1 cellular context compared by ENCODE assay signal in genomic region chr17:82740906-82741759, GRCh38.
TF ChIP-seq lines count a peak whose summit lies in the region.

No MANE protein-coding gene starts in this region.

TF ChIP-seq in HepG2, 621 proteins besides CTCF, POLR2A, EP300 and RAD21 (continued from another document and continues in another):
- TF ChIP-seq, protein P1, sequence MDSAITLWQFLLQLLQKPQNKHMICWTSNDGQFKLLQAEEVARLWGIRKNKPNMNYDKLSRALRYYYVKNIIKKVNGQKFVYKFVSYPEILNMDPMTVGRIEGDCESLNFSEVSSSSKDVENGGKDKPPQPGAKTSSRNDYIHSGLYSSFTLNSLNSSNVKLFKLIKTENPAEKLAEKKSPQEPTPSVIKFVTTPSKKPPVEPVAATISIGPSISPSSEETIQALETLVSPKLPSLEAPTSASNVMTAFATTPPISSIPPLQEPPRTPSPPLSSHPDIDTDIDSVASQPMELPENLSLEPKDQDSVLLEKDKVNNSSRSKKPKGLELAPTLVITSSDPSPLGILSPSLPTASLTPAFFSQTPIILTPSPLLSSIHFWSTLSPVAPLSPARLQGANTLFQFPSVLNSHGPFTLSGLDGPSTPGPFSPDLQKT (CRISPR knock-in tag; IDR thresholded peaks at IDR 0.05; ENCODE audit: borderline replicate concordance), result no peak
- TF ChIP-seq ZNF772 (CRISPR knock-in tag; IDR thresholded peaks at IDR 0.05) (peak; percentile 85), MAF1 (CRISPR knock-in tag; IDR thresholded peaks at IDR 0.05; ENCODE audit: borderline replicate concordance) (no peak), ZBTB44 (CRISPR knock-in tag; IDR thresholded peaks at IDR 0.05) (0 out of 2 replicates have a peak, but pooled peaks have one; percentile 53), CSRNP1 (CRISPR knock-in tag; IDR thresholded peaks at IDR 0.05) (no peak), ZNF878 (CRISPR knock-in tag; IDR thresholded peaks at IDR 0.05) (0 out of 2 replicates have a peak, but pooled peaks have one; percentile 36), ATF7 (IDR thresholded peaks at IDR 0.05) (no peak), ATF7 (CRISPR knock-in tag; IDR thresholded peaks at IDR 0.05) (no peak), ATF3 (CRISPR knock-in tag; IDR thresholded peaks at IDR 0.05) (0 out of 2 replicates have a peak, but pooled peaks have one; percentile 63), SIX4 (CRISPR knock-in tag; IDR thresholded peaks at IDR 0.05) (peak; percentile 70; the same call in 1 of the 2 replicates), ZFP36 (IDR thresholded peaks at IDR 0.05; ENCODE audit: borderline replicate concordance, low read depth, low read length, partially characterized antibody) (no peak), IRX3 (CRISPR knock-in tag; IDR thresholded peaks at IDR 0.05; ENCODE audit: borderline replicate concordance, low read depth) (no peak), ARNTL (CRISPR knock-in tag; IDR thresholded peaks at IDR 0.05) (peak; percentile 84), ZNF556 (CRISPR knock-in tag; IDR thresholded peaks at IDR 0.05; ENCODE audit: borderline replicate concordance) (peak; percentile 86; the same call in 1 of the 2 replicates), HOXA5 (CRISPR knock-in tag; IDR thresholded peaks at IDR 0.05) (no peak), GZF1 (CRISPR knock-in tag; IDR thresholded peaks at IDR 0.05) (peak; percentile 70; the same call in 1 of the 2 replicates), ARNT (IDR thresholded peaks at IDR 0.05) (no peak), KAT8 (CRISPR knock-in tag; IDR thresholded peaks at IDR 0.05) (peak; percentile 65; the same call in 1 of the 2 replicates), KDM1A (CRISPR knock-in tag; IDR thresholded peaks at IDR 0.05) (peak; percentile 95), SUZ12 (IDR thresholded peaks at IDR 0.05; ENCODE audit: low read depth, low read length) (no peak), ZNF550 (CRISPR knock-in tag; IDR thresholded peaks at IDR 0.05; ENCODE audit: borderline replicate concordance) (no peak), ZFP82 (CRISPR knock-in tag; IDR thresholded peaks at IDR 0.05; ENCODE audit: borderline replicate concordance) (no peak), RXRB (CRISPR knock-in tag; IDR thresholded peaks at IDR 0.05; ENCODE audit: borderline replicate concordance) (peak; percentile 96), RARA (CRISPR knock-in tag; IDR thresholded peaks at IDR 0.05) (peak; percentile 91), KDM2A (CRISPR knock-in tag; IDR thresholded peaks at IDR 0.05; ENCODE audit: borderline replicate concordance, low read depth) (peak; percentile 72), RBM39 (IDR thresholded peaks at IDR 0.05; ENCODE audit: low read depth, low read length, poor library complexity, severe bottlenecking) (no peak), CEBPB (IDR thresholded peaks at IDR 0.05; ENCODE audit: borderline replicate concordance, low read depth, low read length) (peak; percentile 99), ZFP1 (CRISPR knock-in tag; IDR thresholded peaks at IDR 0.05) (peak; percentile 100), ZNF382 (CRISPR knock-in tag; IDR thresholded peaks at IDR 0.05; ENCODE audit: borderline replicate concordance) (no peak), KLF16 (CRISPR knock-in tag; IDR thresholded peaks at IDR 0.05) (peak in 1 of 2 experiments; percentile 91; a peak in 2 of 4 replicates), NFIC (IDR thresholded peaks at IDR 0.05; ENCODE audit: low read length) (0 out of 2 replicates have a peak, but pooled peaks have one; percentile 8), EEA1 (CRISPR knock-in tag; IDR thresholded peaks at IDR 0.05; ENCODE audit: borderline replicate concordance) (no peak), ZNF333 (CRISPR knock-in tag; IDR thresholded peaks at IDR 0.05; ENCODE audit: borderline replicate concordance) (peak; percentile 71; the same call in 1 of the 2 replicates), CBFB (CRISPR knock-in tag; IDR thresholded peaks at IDR 0.05) (peak; percentile 52; the same call in 1 of the 2 replicates), SIN3A (IDR thresholded peaks at IDR 0.05; ENCODE audit: borderline replicate concordance, low read depth, low read length) (peak; percentile 65; the same call in 1 of the 2 replicates), ZNF557 (CRISPR knock-in tag; IDR thresholded peaks at IDR 0.05) (0 out of 2 replicates have a peak, but pooled peaks have one; percentile 35), TSC22D2 (CRISPR knock-in tag; IDR thresholded peaks at IDR 0.05; ENCODE audit: borderline replicate concordance) (peak; percentile 71; the same call in 1 of the 2 replicates), ZBTB49 (CRISPR knock-in tag; IDR thresholded peaks at IDR 0.05; ENCODE audit: borderline replicate concordance) (peak; percentile 62; the same call in 1 of the 2 replicates), IRF2 (CRISPR knock-in tag; IDR thresholded peaks at IDR 0.05) (peak; percentile 96), MYC (CRISPR knock-in tag; IDR thresholded peaks at IDR 0.05; ENCODE audit: borderline replicate concordance) (peak; percentile 83; the same call in 1 of the 2 replicates)
- TF ChIP-seq, protein P2, sequence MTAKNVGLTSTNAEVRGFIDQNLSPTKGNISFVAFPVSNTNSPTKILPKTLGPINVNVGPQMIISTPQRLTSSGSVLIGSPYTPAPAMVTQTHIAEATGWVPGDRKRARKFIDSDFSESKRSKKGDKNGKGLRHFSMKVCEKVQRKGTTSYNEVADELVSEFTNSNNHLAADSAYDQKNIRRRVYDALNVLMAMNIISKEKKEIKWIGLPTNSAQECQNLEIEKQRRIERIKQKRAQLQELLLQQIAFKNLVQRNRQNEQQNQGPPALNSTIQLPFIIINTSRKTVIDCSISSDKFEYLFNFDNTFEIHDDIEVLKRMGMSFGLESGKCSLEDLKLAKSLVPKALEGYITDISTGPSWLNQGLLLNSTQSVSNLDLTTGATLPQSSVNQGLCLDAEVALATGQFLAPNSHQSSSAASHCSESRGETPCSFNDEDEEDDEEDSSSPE (CRISPR knock-in tag; IDR thresholded peaks at IDR 0.05), result peak; percentile 69
- TF ChIP-seq, protein P3, sequence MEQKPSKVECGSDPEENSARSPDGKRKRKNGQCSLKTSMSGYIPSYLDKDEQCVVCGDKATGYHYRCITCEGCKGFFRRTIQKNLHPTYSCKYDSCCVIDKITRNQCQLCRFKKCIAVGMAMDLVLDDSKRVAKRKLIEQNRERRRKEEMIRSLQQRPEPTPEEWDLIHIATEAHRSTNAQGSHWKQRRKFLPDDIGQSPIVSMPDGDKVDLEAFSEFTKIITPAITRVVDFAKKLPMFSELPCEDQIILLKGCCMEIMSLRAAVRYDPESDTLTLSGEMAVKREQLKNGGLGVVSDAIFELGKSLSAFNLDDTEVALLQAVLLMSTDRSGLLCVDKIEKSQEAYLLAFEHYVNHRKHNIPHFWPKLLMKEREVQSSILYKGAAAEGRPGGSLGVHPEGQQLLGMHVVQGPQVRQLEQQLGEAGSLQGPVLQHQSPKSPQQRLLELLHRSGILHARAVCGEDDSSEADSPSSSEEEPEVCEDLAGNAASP (CRISPR knock-in tag; IDR thresholded peaks at IDR 0.05; ENCODE audit: borderline replicate concordance), result peak; percentile 90
- TF ChIP-seq, protein P4, sequence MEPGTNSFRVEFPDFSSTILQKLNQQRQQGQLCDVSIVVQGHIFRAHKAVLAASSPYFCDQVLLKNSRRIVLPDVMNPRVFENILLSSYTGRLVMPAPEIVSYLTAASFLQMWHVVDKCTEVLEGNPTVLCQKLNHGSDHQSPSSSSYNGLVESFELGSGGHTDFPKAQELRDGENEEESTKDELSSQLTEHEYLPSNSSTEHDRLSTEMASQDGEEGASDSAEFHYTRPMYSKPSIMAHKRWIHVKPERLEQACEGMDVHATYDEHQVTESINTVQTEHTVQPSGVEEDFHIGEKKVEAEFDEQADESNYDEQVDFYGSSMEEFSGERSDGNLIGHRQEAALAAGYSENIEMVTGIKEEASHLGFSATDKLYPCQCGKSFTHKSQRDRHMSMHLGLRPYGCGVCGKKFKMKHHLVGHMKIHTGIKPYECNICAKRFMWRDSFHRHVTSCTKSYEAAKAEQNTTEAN (CRISPR knock-in tag; conservative IDR thresholded peaks at IDR 0.05), result peak; percentile 85
- TF ChIP-seq, protein P5, sequence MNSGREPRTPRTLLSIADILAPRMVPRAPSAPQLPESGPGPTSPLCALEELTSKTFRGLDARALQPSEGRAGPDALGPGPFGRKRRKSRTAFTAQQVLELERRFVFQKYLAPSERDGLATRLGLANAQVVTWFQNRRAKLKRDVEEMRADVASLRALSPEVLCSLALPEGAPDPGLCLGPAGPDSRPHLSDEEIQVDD (CRISPR knock-in tag; IDR thresholded peaks at IDR 0.05; ENCODE audit: borderline replicate concordance), result no peak
- TF ChIP-seq, protein P6, sequence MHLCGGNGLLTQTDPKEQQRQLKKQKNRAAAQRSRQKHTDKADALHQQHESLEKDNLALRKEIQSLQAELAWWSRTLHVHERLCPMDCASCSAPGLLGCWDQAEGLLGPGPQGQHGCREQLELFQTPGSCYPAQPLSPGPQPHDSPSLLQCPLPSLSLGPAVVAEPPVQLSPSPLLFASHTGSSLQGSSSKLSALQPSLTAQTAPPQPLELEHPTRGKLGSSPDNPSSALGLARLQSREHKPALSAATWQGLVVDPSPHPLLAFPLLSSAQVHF (CRISPR knock-in tag; IDR thresholded peaks at IDR 0.05), result no peak
- TF ChIP-seq, protein P7, sequence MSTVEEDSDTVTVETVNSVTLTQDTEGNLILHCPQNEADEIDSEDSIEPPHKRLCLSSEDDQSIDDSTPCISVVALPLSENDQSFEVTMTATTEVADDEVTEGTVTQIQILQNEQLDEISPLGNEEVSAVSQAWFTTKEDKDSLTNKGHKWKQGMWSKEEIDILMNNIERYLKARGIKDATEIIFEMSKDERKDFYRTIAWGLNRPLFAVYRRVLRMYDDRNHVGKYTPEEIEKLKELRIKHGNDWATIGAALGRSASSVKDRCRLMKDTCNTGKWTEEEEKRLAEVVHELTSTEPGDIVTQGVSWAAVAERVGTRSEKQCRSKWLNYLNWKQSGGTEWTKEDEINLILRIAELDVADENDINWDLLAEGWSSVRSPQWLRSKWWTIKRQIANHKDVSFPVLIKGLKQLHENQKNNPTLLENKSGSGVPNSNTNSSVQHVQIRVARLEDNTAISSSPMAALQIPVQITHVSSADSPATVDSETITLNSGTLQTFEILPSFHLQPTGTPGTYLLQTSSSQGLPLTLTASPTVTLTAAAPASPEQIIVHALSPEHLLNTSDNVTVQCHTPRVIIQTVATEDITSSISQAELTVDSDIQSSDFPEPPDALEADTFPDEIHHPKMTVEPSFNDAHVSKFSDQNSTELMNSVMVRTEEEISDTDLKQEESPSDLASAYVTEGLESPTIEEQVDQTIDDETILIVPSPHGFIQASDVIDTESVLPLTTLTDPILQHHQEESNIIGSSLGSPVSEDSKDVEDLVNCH (CRISPR knock-in tag; IDR thresholded peaks at IDR 0.05), result no peak
- TF ChIP-seq, protein P8, sequence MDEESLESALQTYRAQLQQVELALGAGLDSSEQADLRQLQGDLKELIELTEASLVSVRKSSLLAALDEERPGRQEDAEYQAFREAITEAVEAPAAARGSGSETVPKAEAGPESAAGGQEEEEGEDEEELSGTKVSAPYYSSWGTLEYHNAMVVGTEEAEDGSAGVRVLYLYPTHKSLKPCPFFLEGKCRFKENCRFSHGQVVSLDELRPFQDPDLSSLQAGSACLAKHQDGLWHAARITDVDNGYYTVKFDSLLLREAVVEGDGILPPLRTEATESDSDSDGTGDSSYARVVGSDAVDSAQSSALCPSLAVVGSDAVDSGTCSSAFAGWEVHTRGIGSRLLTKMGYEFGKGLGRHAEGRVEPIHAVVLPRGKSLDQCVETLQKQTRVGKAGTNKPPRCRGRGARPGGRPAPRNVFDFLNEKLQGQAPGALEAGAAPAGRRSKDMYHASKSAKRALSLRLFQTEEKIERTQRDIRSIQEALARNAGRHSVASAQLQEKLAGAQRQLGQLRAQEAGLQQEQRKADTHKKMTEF (CRISPR knock-in tag; IDR thresholded peaks at IDR 0.05), result peak; percentile 92
